Comparison of ENCODE assay signal across 8 cellular contexts in genomic region chr19:12757544-12758274, GRCh38. TPM values are rescaled to one million over a fixed set of nuclear protein-coding genes. Genes with fewer than 3 reads are reported as not detected.
DNase-seq lines count a peak whose midpoint lies in the region; ATAC-seq and TF ChIP-seq lines count a peak whose summit lies in the region.

No MANE protein-coding gene starts in this region.

- H3K27ac ChIP-seq in C4-2B (no peak overlapping the region), HL-60 (replicated peaks) (no peak overlapping the region), OCI-LY7 (ENCODE audit: low read depth, low read length, poor library complexity, severe bottlenecking) (no peak overlapping the region), substantia nigra (ENCODE audit: low read depth, low read length, poor library complexity, severe bottlenecking) (peak overlapping the region; percentile 42)

- no peak overlapping the region for H3K27ac Mint-ChIP-seq in activated T-cell treated with anti-CD3 and anti-CD28 coated beads, Interleukin-2, amount 50 U/mL, for 72 hours
- H3K27ac Mint-ChIP-seq in naive B cell, result no peak overlapping the region

- H3K79me2 ChIP-seq in OCI-LY7 (ENCODE audit: insufficient read depth, low read depth, low read length), result no peaks in the 10 kb centered on the region

- no peaks in the 10 kb centered on the region for H3K9me3 ChIP-seq in OCI-LY7 (ENCODE audit: low read length)

- H3K36me3 ChIP-seq in OCI-LY7 (ENCODE audit: insufficient read depth, low read length), result no peaks in the 10 kb centered on the region

- CTCF ChIA-PET in OCI-LY7 (lab: Charles Lee; ENCODE audit: unreplicated experiment), result no interaction called here

- H3K9me2 ChIP-seq in OCI-LY7 (ENCODE audit: insufficient read depth, low read length), result no peaks in the 10 kb centered on the region

- H3K27me3 Mint-ChIP-seq in activated T-cell treated with anti-CD3 and anti-CD28 coated beads, Interleukin-2, amount 50 U/mL, for 72 hours (ENCODE audit: low read depth), result peaks cover 25% of the 10 kb centered on the region
- peaks cover 3 to 34% (median 25%) of the 10 kb centered on the region in 3 donors for H3K27me3 Mint-ChIP-seq in naive B cell

- no peaks in the 10 kb centered on the region for H3K9me3 Mint-ChIP-seq in activated T-cell treated with anti-CD3 and anti-CD28 coated beads, Interleukin-2, amount 50 U/mL, for 72 hours
- no peaks in the 10 kb centered on the region for H3K9me3 Mint-ChIP-seq in naive B cell

- peak; percentile 78 to 87 for ATAC-seq in activated T-cell treated with anti-CD3 and anti-CD28 coated beads, Interleukin-2, amount 50 U/mL, for 72 hours (replicated peaks in 1 of 2)
- ATAC-seq in naive B cell (ENCODE audit: low read depth in 2 of 2) (peak; percentile 72 to 77), HG02588 (IDR thresholded peaks at IDR 0.05; ENCODE audit: unreplicated experiment) (no peak)

- peaks cover 6% of the 10 kb centered on the region for H3K4me1 Mint-ChIP-seq in activated T-cell treated with anti-CD3 and anti-CD28 coated beads, Interleukin-2, amount 50 U/mL, for 72 hours (ENCODE audit: low read depth)
- H3K4me1 Mint-ChIP-seq in naive B cell, result peaks cover 5 to 9% (median 7%) of the 10 kb centered on the region in 3 donors

- POLR2A ChIA-PET in OCI-LY7 (lab: Charles Lee), result no interaction called here

- H3K4me1 ChIP-seq in OCI-LY7 (ENCODE audit: insufficient read depth, low read length, poor library complexity, severe bottlenecking), result no peaks in the 10 kb centered on the region

- no peaks in the 10 kb centered on the region for H3K36me3 Mint-ChIP-seq in activated T-cell treated with anti-CD3 and anti-CD28 coated beads, Interleukin-2, amount 50 U/mL, for 72 hours (ENCODE audit: insufficient read depth in 2 of 2)
- H3K36me3 Mint-ChIP-seq in naive B cell, result no peaks in the 10 kb centered on the region

- no TSS peak for BruUV-seq in OCI-LY7 (replicated peaks; lab: Mats Ljungman, UMichigan)

- H3K27me3 ChIP-seq in HL-60 (ENCODE audit: insufficient read depth, poor library complexity, severe bottlenecking), result no peaks in the 10 kb centered on the region

- H3K4me3 ChIP-seq in HL-60 (replicated peaks; ENCODE audit: insufficient read depth, low read length), result no peak overlapping the region; the same call in 1 of the 2 replicates
- no peak overlapping the region for H3K4me3 ChIP-seq in OCI-LY7 (ENCODE audit: low read depth, low read length, poor library complexity, severe bottlenecking)

- intact Hi-C loops in OCI-LY7 (cut with micrococcal nuclease; ENCODE audit: unreplicated experiment), result loop anchor here (2.0 kb wide), 1 partner anchor 41 kb away; no protein-coding TSS in a partner anchor

- H3K4me3 Mint-ChIP-seq in activated T-cell treated with anti-CD3 and anti-CD28 coated beads, Interleukin-2, amount 50 U/mL, for 72 hours, result peak overlapping the region; percentile 67 to 70
- peak overlapping the region; percentile 0 to 77 (median 20) for H3K4me3 Mint-ChIP-seq in naive B cell

- H2AFZ ChIP-seq in OCI-LY7 (ENCODE audit: low read length), result no peak overlapping the region

- no peak overlapping the region for H3K4me2 ChIP-seq in OCI-LY7 (ENCODE audit: low read length)

- TF ChIP-seq CTCF in C4-2B (conservative IDR thresholded peaks at IDR 0.05) (peak; percentile 99), HL-60 (IDR thresholded peaks at IDR 0.05; ENCODE audit: insufficient read depth, low read length) (peak; percentile 82), OCI-LY7 (conservative IDR thresholded peaks at IDR 0.05; ENCODE audit: low read length) (peak; percentile 82)

- DNase-seq in HL-60 (ENCODE audit: low read depth in 1 of 2, low spot score in 1 of 2) (peak in 1 of 2 experiments; percentile 59), OCI-LY7 (ENCODE audit: low spot score) (peak; percentile 35), fibroblast of gingiva (ENCODE audit: low read depth) (peak; percentile 69), naive B cell (peak; percentile 48), substantia nigra (lab: John Stamatoyannopoulos, UW) (peak in 41 of 49 donors; percentile 11 to 71 (median 38))
- peak; percentile 70 to 84 for DNase-seq in activated T-cell treated with anti-CD3 and anti-CD28 coated beads, Interleukin-2, amount 50 U/mL, for 72 hours

- no peaks in the 10 kb centered on the region for H4K20me1 ChIP-seq in OCI-LY7 (ENCODE audit: insufficient read depth, low read length)

RNA-seq across cellular contexts. Expression of gene BEST2, which starts 6.1 kb away (rescaled TPM):
- 0.10 TPM in 1 of 2 replicates, not detected in the other for total RNA-seq in OCI-LY7 (2014; rRNA removed; shearing (Covaris generic))
- total RNA-seq in OCI-LY7 (2022), result not detected in 2 replicates
- total RNA-seq in activated T-cell treated with anti-CD3 and anti-CD28 coated beads, Interleukin-2, amount 50 U/mL, for 72 hours, result not detected
- polyA plus RNA-seq in naive B cell (ENCODE audit: low read depth in 6 of 6), result under 1 TPM in 1 of 6 donors, not detected in 5; 0.23 TPM

RNA-seq across cellular contexts. Expression of gene HOOK2, which starts 17.6 kb away (rescaled TPM):
- total RNA-seq in OCI-LY7 (2014; rRNA removed; shearing (Covaris generic)), result 7.4 and 9.1 TPM in 2 replicates
- total RNA-seq in OCI-LY7 (2022), result 28.8 and 29.4 TPM in 2 replicates
- 10 to 100 TPM; 38.8 to 41.0 TPM for total RNA-seq in activated T-cell treated with anti-CD3 and anti-CD28 coated beads, Interleukin-2, amount 50 U/mL, for 72 hours
- 1 to 10 TPM; 1.1 to 7.1 (median 3.3) TPM for polyA plus RNA-seq in naive B cell (ENCODE audit: low read depth in 6 of 6)

RNA-seq across cellular contexts. Expression of gene GET3, which starts 20.4 kb away (rescaled TPM):
- total RNA-seq in OCI-LY7 (2014; rRNA removed; shearing (Covaris generic)), result 40.5 and 48.8 TPM in 2 replicates
- 29.1 and 34.3 TPM in 2 replicates for total RNA-seq in OCI-LY7 (2022)
- 10 to 100 TPM; 42.6 to 43.7 TPM for total RNA-seq in activated T-cell treated with anti-CD3 and anti-CD28 coated beads, Interleukin-2, amount 50 U/mL, for 72 hours
- polyA plus RNA-seq in naive B cell (ENCODE audit: low read depth in 6 of 6), result 100 to 1,000 TPM in 1 of 6 donors, 10 to 100 TPM in 5; 46.3 to 105 (median 53.5) TPM

RNA-seq across cellular contexts. Expression of gene TRIR, which starts 23.2 kb away (rescaled TPM):
- total RNA-seq in OCI-LY7 (2014; rRNA removed; shearing (Covaris generic)), result 322 and 336 TPM in 2 replicates
- 211 and 219 TPM in 2 replicates for total RNA-seq in OCI-LY7 (2022)
- 100 to 1,000 TPM; 131 to 134 TPM for total RNA-seq in activated T-cell treated with anti-CD3 and anti-CD28 coated beads, Interleukin-2, amount 50 U/mL, for 72 hours
- polyA plus RNA-seq in naive B cell (ENCODE audit: low read depth in 6 of 6), result 100 to 1,000 TPM; 207 to 269 (median 230) TPM

RNA-seq across cellular contexts. Expression of gene JUNB, which starts 33.6 kb away (rescaled TPM):
- total RNA-seq in OCI-LY7 (2014; rRNA removed; shearing (Covaris generic)), result 43.7 and 45.5 TPM in 2 replicates
- total RNA-seq in OCI-LY7 (2022), result 31.8 TPM in 2 replicates
- total RNA-seq in activated T-cell treated with anti-CD3 and anti-CD28 coated beads, Interleukin-2, amount 50 U/mL, for 72 hours, result 100 to 1,000 TPM; 574 to 618 TPM
- polyA plus RNA-seq in naive B cell (ENCODE audit: low read depth in 6 of 6), result 1,000 to 10,000 TPM in 5 of 6 donors, 100 to 1,000 TPM in 1; 777 to 2,686 (median 1,649) TPM
